ENCODE assay signal across 11 cellular contexts in the genomic region with DNA sequence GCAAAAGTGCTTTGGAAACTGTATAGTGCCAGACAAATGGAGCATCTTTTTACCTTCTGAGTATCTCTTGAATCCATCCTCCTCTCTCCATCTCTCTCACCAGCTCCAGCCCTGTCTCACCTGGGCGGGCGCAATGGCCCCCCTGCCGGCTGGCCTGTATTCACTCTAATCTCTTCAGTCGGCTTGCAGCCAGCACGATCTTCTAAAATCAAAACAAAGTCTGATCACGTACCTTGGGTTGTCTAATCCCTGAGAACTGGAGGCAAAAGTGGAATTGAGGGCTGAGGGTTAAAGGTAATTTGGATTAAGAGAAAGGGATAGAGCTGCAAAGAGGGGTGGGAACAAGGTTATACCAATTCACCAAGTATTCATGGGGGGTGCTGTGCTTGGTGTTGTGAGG.
"Had no signal": no experiment of that assay in that cellular context is flagged by ENCODE, and none has a peak within 500 bp of the region (broad histone marks: within the 10 kb centered on the region; RNA-seq: fewer than 3 reads in every experiment).

No MANE protein-coding gene starts in this region.

- FAIRE-seq: islet of Langerhans had no signal

- DNase-seq: activated CD4-positive, alpha-beta memory T cell treated with anti-CD3 and anti-CD28 coated beads for 36 hours; activated gamma-delta T cell; activated T-cell treated with anti-CD3 and anti-CD28 coated beads, Interleukin-2, amount 50 U/mL, for 48 hours; mucosa of descending colon; naive thymus-derived CD4-positive, alpha-beta T cell; tibial artery; uterus had no signal

- H3K36me3 ChIP-seq: neutrophil, tibial artery, uterus had no signal

- ATAC-seq: activated naive CD4-positive, alpha-beta T cell treated with anti-CD3 and anti-CD28 coated beads, Interleukin-2, amount 50 U/mL, for 72 hours; mucosa of descending colon; naive thymus-derived CD4-positive, alpha-beta T cell; stimulated activated effector memory CD8-positive, alpha-beta T cell treated with anti-CD3 and anti-CD28 coated beads, Interleukin-12 subunit alpha, Interleukin-12 subunit beta, amount 100 ng/mL, for 72 hours had no signal

- H3K27me3 ChIP-seq: uterus had no signal

- H3K9me3 ChIP-seq: mucosa of descending colon, neutrophil, tibial artery, uterus had no signal

- H3K27ac ChIP-seq: neutrophil, tibial artery, uterus had no signal

- H3K4me3 ChIP-seq: mucosa of descending colon, tibial artery, uterus had no signal

- H3K4me1 ChIP-seq: tibial artery, uterus had no signal
